Comparison of ENCODE assay signal across 1 cellular context in the genomic region with DNA sequence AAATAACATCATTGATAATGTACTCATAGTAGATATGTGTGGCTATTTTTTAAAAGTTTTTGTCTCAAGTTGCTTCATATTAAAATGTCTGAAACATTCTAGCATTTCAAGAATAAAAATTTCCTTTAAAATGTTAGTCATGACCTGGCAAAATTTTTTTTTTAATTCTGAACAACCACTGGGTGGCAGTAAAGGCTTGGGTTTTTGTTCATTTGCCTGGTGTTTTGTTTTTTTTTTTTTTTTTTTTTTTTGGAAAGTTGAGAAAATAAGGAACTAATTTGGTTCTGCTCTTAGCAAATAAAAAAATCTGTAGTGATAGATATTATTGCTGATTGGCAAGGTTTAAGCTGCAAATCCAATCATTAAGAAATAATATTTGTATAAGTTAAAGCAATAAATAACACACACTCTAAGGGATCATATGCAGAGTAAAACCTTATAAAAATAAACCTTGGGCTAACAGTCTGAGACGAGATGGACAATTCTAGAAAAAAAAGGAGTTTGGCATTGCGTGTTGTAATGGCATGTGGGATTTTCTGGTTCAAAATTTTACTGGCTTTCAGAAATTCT.
TF ChIP-seq lines count a peak whose summit lies in the region.

No MANE protein-coding gene starts in this region.

TF ChIP-seq in K562, 482 proteins besides CTCF, POLR2A, EP300 and RAD21 (continued from another document):
- TF ChIP-seq BCL6 (CRISPR knock-in tag; IDR thresholded peaks at IDR 0.05) (no peak), POLR2AphosphoS2 (IDR thresholded peaks at IDR 0.05; ENCODE audit: low read length) (no peak)
